14 cellular contexts compared by ENCODE assay signal in the genomic region with DNA sequence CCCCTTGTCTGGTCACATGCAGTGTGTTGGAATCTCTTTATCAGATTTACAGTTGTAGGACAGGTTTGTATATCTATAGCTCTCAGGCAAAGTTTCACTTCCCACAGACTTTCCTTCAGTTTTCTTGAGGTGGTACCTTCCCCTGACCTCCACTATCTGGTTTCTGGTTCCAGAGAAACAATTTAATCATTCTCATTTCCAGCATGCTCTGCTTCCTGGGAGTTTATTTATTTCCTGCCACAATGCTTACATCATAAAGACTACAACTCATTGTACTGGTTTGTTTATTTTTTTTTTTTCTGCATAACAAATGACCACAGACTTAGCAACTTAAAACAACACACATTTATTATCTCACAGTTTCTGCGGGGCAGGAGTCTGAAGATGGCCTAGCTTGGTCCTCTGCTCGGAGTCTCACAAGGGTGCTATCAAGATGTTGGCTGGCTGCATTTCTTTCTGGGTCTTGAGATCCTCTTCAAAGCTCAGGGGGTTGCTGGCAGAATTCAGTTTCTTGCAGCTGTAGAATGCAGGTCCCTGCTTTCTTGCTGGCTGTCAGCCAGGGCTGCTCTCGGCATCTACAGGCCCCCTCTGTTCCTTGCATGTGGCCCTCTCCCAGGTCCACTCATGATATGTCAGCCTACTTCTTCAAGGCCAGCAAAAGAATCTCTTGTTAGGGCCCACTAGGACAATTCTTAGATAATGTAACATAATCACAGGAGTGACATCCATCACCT.
DNase-seq lines count a peak whose midpoint lies in the region; TF ChIP-seq lines count a peak whose summit lies in the region.
"Had no signal": no experiment of that assay in that cellular context is flagged by ENCODE, and none has a peak within 500 bp of the region (broad histone marks: within the 10 kb centered on the region; RNA-seq: fewer than 3 reads in every experiment).

No MANE protein-coding gene starts in this region.

- DNase-seq in HEK293T (ENCODE audit: extremely low spot score) (no peak), amniotic epithelial cell (ENCODE audit: low read depth) (peak; percentile 88), foreskin melanocyte (peak; percentile 29), inferior parietal cortex (ENCODE audit: extremely low spot score) (no peak), medulla oblongata (ENCODE audit: extremely low spot score) (no peak), T-helper 2 cell (no peak), COLO829 (ENCODE audit: low spot score) (no peak)
- DNase-seq: effector memory CD4-positive, alpha-beta T cell; GDM1; hypothalamus; stimulated activated CD4-positive, alpha-beta T cell treated with anti-CD3 and anti-CD28 coated beads, Interleukin-2, amount 100 ng/mL, for 48 hours; stimulated activated naive CD4-positive, alpha-beta T cell; T1000 had no signal

- no peaks in the 10 kb centered on the region for H3K27me3 ChIP-seq in ACC112 (ENCODE audit: insufficient read depth, low read length)

- no peak overlapping the region for H3K27ac ChIP-seq in ACC112 (ENCODE audit: low read depth, low read length)

- CTCF ChIA-PET in HEK293T (lab: Yijun Ruan, JAX) = no interaction called here

- H3K36me3 ChIP-seq in ACC112 (ENCODE audit: insufficient read depth, low read length) = no peaks in the 10 kb centered on the region

- H3K4me1 ChIP-seq in ACC112 (ENCODE audit: control insufficient read depth, insufficient read depth, low read length, unreplicated experiment) = peaks cover 6% of the 10 kb centered on the region

- POLR2A ChIA-PET in HEK293T (lab: Yijun Ruan, JAX) = interaction anchor here (3.3 kb wide), 1 partner anchor 247 kb away, joined by 12 read pairs; a partner anchor contains a TSS

- no peak overlapping the region for H3K4me3 ChIP-seq in ACC112 (ENCODE audit: low read depth, low read length)

- peak overlapping the region; percentile 26 for H2AFZ ChIP-seq in ACC112 (ENCODE audit: low read length, unreplicated experiment)

- H3K79me2 ChIP-seq in ACC112 (ENCODE audit: control insufficient read depth, insufficient read depth, low read length, unreplicated experiment) = no peaks in the 10 kb centered on the region

TF ChIP-seq in HEK293T, 16 proteins besides CTCF, POLR2A, EP300 and RAD21:
- TF ChIP-seq FOXA1 (IDR thresholded peaks at IDR 0.05) (no peak), BHLHE40 (IDR thresholded peaks at IDR 0.05; ENCODE audit: borderline replicate concordance) (no peak), ZNF384 (IDR thresholded peaks at IDR 0.05) (no peak)
- TF ChIP-seq, protein P1, sequence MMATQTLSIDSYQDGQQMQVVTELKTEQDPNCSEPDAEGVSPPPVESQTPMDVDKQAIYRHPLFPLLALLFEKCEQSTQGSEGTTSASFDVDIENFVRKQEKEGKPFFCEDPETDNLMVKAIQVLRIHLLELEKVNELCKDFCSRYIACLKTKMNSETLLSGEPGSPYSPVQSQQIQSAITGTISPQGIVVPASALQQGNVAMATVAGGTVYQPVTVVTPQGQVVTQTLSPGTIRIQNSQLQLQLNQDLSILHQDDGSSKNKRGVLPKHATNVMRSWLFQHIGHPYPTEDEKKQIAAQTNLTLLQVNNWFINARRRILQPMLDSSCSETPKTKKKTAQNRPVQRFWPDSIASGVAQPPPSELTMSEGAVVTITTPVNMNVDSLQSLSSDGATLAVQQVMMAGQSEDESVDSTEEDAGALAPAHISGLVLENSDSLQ (IDR thresholded peaks at IDR 0.05) = 0 out of 2 replicates have a peak, but pooled peaks have one; percentile 2

Comparison
In these comparisons a context has a peak if more than half of its experiments do, and no peak if none do; other contexts are left out.
1. DNase-seq: peak in amniotic epithelial cell (single experiment) and foreskin melanocyte (single experiment); none in HEK293T (single experiment), inferior parietal cortex (single experiment), medulla oblongata (single experiment), T-helper 2 cell (0 of 5) and COLO829 (single experiment).